Comparison of ENCODE assay signal across 19 cellular contexts in the genomic region with DNA sequence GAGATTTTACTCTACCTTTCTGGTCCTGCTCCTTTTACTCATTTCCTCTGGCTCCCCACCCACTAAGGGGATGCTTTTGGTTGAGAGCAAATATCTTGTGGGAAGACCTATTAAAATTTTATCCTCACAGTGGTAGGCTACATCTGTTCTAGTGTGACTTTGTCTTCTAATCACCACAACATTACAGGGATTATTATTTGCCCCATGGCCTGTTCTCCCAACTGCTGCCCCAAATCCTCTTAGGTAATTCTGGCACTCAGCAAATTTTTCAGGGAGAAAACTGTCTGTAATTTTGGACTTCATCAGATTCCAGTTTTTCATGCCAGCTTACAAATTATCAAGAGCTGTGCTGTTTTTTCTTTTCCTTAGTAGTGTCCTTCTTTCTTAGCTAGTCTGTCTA.
DNase-seq lines count a peak whose midpoint lies in the region; ATAC-seq and TF ChIP-seq lines count a peak whose summit lies in the region.
"Had no signal": no experiment of that assay in that cellular context is flagged by ENCODE, and none has a peak within 500 bp of the region (broad histone marks: within the 10 kb centered on the region; RNA-seq: fewer than 3 reads in every experiment).

No MANE protein-coding gene starts in this region.

- no peaks in the 10 kb centered on the region for H3K27me3 ChIP-seq in SJCRH30

- no peak for TF ChIP-seq CTCF in retinal pigment epithelial cell (conservative IDR thresholded peaks at IDR 0.05; ENCODE audit: low read depth, low read length)

- peak overlapping the region; percentile 70 for H3K27ac ChIP-seq in SJCRH30
- H3K27ac ChIP-seq: 22Rv1, A549, C4-2B, HL-60 had no signal

- peaks cover 10% of the 10 kb centered on the region; the same call in 1 of the 2 replicates for H3K36me3 ChIP-seq in SJCRH30

- peaks cover 10% of the 10 kb centered on the region for H3K4me1 ChIP-seq in SJCRH30
- H3K4me1 ChIP-seq: A549, Caco-2 had no signal

- H3K4me3 ChIP-seq in SJCRH30 (no peak overlapping the region), retinal pigment epithelial cell (ENCODE audit: low read length) (no peak overlapping the region)
- H3K4me3 ChIP-seq: A549, GM23338 had no signal

- peaks cover 27% of the 10 kb centered on the region for H3K9me3 ChIP-seq in SJCRH30 (replicated peaks)
- H3K9me3 ChIP-seq: Caco-2 had no signal

- no peak for ATAC-seq in GM18861 (IDR thresholded peaks at IDR 0.05; ENCODE audit: unreplicated experiment)
- ATAC-seq in GM18909 (IDR thresholded peaks at IDR 0.05; ENCODE audit: poor library complexity, unreplicated experiment) = no peak
- ATAC-seq: A549, GM23338, HCT116 had no signal

- DNase-seq in D341Med (ENCODE audit: low spot score) (peak; percentile 60), NCI-H524 treated with DMSO at 0.1 percent for 48 hours (lab: John Stamatoyannopoulos, UW) (peak; percentile 69), SJCRH30 (peak; percentile 38 to 75), retinal pigment epithelial cell (ENCODE audit: low read depth) (peak; percentile 14), HCEC 1CT (no peak)
- DNase-seq: AML-193; Caco-2; CD4-positive, alpha-beta T cell; DMS79 treated with DMSO at 0.1 percent for 48 hours; GF-D8; HFFc6 had no signal
